Comparison of ENCODE assay signal across 14 cellular contexts in the genomic region with DNA sequence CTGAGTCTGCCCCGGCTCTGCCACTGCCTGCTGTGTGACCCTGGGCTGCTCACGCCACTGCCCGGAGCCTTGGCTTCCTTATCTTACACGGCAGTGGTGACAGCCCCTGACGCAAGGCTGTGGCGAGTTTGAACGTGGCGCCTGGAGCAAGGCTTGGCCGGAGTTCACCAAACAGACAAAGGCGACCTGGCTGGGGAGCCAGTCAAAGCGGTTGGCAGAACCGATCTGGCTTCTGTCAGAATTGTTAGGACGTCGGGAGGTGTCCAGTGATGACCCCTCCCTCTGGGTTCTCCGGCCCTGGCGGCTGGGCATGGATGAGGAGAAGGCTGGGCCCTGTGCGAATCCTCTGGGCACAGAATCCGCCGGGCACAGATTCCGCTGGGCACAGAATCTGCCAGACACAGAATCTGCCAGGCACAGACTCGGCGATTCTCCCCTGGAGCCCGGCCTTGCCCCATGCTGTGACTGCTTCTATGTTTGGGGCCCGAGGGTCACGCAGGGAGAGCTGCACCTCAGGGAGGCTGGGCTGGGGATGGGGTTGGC. TPM values are rescaled to one million over a fixed set of nuclear protein-coding genes. Genes with fewer than 3 reads are reported as not detected.
A peak's percentile ranks its signal among the peaks of the same experiment; 100 is the strongest.
DNase-seq lines count a peak whose midpoint lies in the region; ATAC-seq and TF ChIP-seq lines count a peak whose summit lies in the region.
"Had no signal": no experiment of that assay in that cellular context is flagged by ENCODE, and none has a peak within 500 bp of the region (broad histone marks: within the 10 kb centered on the region; RNA-seq: fewer than 3 reads in every experiment).

No MANE protein-coding gene starts in this region.

- TF ChIP-seq CTCF in body of pancreas (IDR thresholded peaks at IDR 0.05) = no peak

- WGBS in body of pancreas, 2 donors = 79 to 89% methylated on average over 12 to 24 of the region's 25 CpGs

- no peaks in the 10 kb centered on the region for H3K9me3 ChIP-seq in body of pancreas

- CTCF ChIA-PET in HEK293T (lab: Yijun Ruan, JAX) = no interaction called here

- POLR2A ChIA-PET in HEK293T (lab: Yijun Ruan, JAX) = no interaction called here

- no peak overlapping the region for H3K27ac ChIP-seq in body of pancreas
- H3K27ac ChIP-seq: HL-60 had no signal

- ATAC-seq in body of pancreas (peak; percentile 12), left ventricle myocardium superior (peak; percentile 74), GM18867 (IDR thresholded peaks at IDR 0.05; ENCODE audit: unreplicated experiment) (no peak), HG03039 (IDR thresholded peaks at IDR 0.05; ENCODE audit: unreplicated experiment) (no peak)

- intact Hi-C loops in body of pancreas (cut with DNase I) (no loop called here), left ventricle myocardium superior (cut with micrococcal nuclease) (no loop called here), posterior vena cava (cut with DNase I) (no loop called here)

- H3K36me3 ChIP-seq in body of pancreas (replicated peaks in 1 of 2; ENCODE audit: insufficient read depth in 1 of 2, low read depth in 2 of 2) = no peaks in the 10 kb centered on the region

- in situ Hi-C loops in G401 (cut with HindIII; ENCODE audit: low sequenced_read_pairs) = no loop called here

- no peak for TF ChIP-seq POLR2A in body of pancreas (IDR thresholded peaks at IDR 0.05)

- no peaks in the 10 kb centered on the region for H3K4me1 ChIP-seq in body of pancreas

- DNase-seq in G401 (ENCODE audit: low spot score) (peak; percentile 14), body of pancreas (peak in 1 of 4 donors; percentile 7), left ventricle myocardium superior (peak; percentile 59), posterior vena cava (ENCODE audit: low spot score) (peak; percentile 78), HEK293T (ENCODE audit: extremely low spot score) (no peak), foreskin melanocyte (no peak)
- DNase-seq: DMS153, NCI-H1048, NCI-H1436 treated with DMSO at 0.1 percent for 48 hours, NCI-H2081, NCI-H510A had no signal

- no peaks in the 10 kb centered on the region for H3K27me3 ChIP-seq in body of pancreas

- no peak overlapping the region for H3K4me3 ChIP-seq in body of pancreas

TF ChIP-seq in HEK293T, 16 proteins besides CTCF, POLR2A, EP300 and RAD21:
- TF ChIP-seq FOXA1 (IDR thresholded peaks at IDR 0.05) (no peak), CTBP1 (IDR thresholded peaks at IDR 0.05; ENCODE audit: borderline replicate concordance) (no peak), ARNT (IDR thresholded peaks at IDR 0.05) (no peak), ZNF384 (IDR thresholded peaks at IDR 0.05) (no peak), BHLHE40 (IDR thresholded peaks at IDR 0.05; ENCODE audit: borderline replicate concordance) (no peak), L3MBTL2 (conservative IDR thresholded peaks at IDR 0.05) (no peak), SUZ12 (IDR thresholded peaks at IDR 0.05) (no peak), HDGF (IDR thresholded peaks at IDR 0.05; ENCODE audit: borderline replicate concordance) (no peak), FOXM1 (IDR thresholded peaks at IDR 0.05; ENCODE audit: borderline replicate concordance) (no peak), SP1 (IDR thresholded peaks at IDR 0.05) (no peak)
TF ChIP-seq in HEK293T: peak in this region for 0.

RNA-seq across cellular contexts. Expression of gene TMEM255B, which starts 11.7 kb away (rescaled TPM):
- 1.2 TPM in 1 of 2 replicates, not detected in the other for total RNA-seq in G401 (2014; rRNA removed; shearing (Covaris generic))
- total RNA-seq in body of pancreas = 1 to 10 TPM; 1.0 to 4.6 TPM
- total RNA-seq in left ventricle myocardium superior = 12.1 TPM
- total RNA-seq in posterior vena cava = 10 to 100 TPM; 20.2 to 22.9 TPM

Comparison
In these comparisons a context has a peak if more than half of its experiments do, and no peak if none do; other contexts are left out.
1. DNase-seq: peak in G401 (single experiment), left ventricle myocardium superior (single experiment) and posterior vena cava (single experiment); none in HEK293T (single experiment) and foreskin melanocyte (single experiment).
2. ATAC-seq: peak in body of pancreas (single experiment) and left ventricle myocardium superior (single experiment); none in GM18867 (single experiment) and HG03039 (single experiment).